Comparison of ENCODE assay signal across 1 cellular context in the genomic region with DNA sequence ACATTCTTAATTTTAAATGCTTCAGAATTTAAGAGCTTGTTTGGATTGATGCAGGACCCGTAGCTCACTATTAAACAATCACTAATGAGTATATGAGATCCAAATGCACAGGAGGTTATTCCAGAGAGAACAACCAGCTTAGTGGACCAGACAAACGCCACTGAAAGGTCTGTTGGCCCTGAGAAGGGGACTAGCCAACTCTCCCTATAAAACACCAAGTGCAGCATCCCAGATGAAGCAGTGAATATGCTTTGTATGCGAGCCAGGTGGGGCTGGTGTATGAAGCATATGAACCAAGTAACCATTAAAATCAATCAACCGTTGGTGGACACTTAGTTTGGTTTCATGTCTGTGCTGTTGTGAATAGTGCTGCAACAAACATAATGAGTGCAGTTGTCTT.
TF ChIP-seq lines count a peak whose summit lies in the region.

No MANE protein-coding gene starts in this region.

TF ChIP-seq in GM12878, 131 proteins besides CTCF, POLR2A, EP300 and RAD21:
- TF ChIP-seq SPI1 (IDR thresholded peaks at IDR 0.05; ENCODE audit: borderline replicate concordance, insufficient read depth, low read depth, low read length) (no peak), IRF4 (IDR thresholded peaks at IDR 0.05; ENCODE audit: low read depth, low read length) (no peak), TCF7 (IDR thresholded peaks at IDR 0.05; ENCODE audit: borderline replicate concordance) (no peak), CHD1 (IDR thresholded peaks at IDR 0.05; ENCODE audit: low read depth, low read length) (0 out of 2 replicates have a peak, but pooled peaks have one; percentile 73), EGR1 (IDR thresholded peaks at IDR 0.05; ENCODE audit: borderline replicate concordance in 1 of 2, low read depth in 2 of 2, low read length in 2 of 2) (no peak), NR2F1 (conservative IDR thresholded peaks at IDR 0.05) (no peak), CREM (IDR thresholded peaks at IDR 0.05; ENCODE audit: low read depth) (no peak), POLR2AphosphoS5 (IDR thresholded peaks at IDR 0.05; ENCODE audit: low read length) (peak; percentile 63; the same call in 1 of the 2 replicates), WRNIP1 (IDR thresholded peaks at IDR 0.05; ENCODE audit: borderline replicate concordance, low read depth, low read length) (0 out of 2 replicates have a peak, but pooled peaks have one; percentile 80)
- TF ChIP-seq, protein P1, sequence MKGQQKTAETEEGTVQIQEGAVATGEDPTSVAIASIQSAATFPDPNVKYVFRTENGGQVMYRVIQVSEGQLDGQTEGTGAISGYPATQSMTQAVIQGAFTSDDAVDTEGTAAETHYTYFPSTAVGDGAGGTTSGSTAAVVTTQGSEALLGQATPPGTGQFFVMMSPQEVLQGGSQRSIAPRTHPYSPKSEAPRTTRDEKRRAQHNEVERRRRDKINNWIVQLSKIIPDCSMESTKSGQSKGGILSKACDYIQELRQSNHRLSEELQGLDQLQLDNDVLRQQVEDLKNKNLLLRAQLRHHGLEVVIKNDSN (IDR thresholded peaks at IDR 0.05; ENCODE audit: borderline replicate concordance, extremely low read length, insufficient read depth, low read depth, low read length), result no peak
